In the genomic region with DNA sequence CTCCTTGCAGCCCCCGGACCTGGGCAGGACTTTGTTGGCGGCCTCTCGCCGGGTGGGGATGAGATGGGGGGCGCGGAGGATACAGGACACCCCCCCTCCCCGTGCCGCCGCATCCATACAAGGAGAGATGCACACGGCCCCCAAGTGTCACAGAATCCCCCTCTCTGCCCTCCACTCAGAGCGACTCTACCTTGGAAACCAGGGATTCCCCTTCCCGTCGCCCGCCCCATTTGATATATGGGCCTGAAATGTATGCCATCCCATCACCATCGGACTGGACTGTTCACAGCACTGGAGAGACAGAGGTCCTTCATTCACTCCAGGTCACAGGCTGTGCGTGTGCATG, we compare ENCODE assay signal across 8 cellular contexts. TPM values are rescaled to one million over a fixed set of nuclear protein-coding genes. Genes with fewer than 3 reads are reported as not detected.
DNase-seq lines count a peak whose midpoint lies in the region; ATAC-seq and TF ChIP-seq lines count a peak whose summit lies in the region.

No MANE protein-coding gene starts in this region.

- no peaks in the 10 kb centered on the region for H3K27me3 Mint-ChIP-seq in effector memory CD8-positive, alpha-beta T cell
- no peaks in the 10 kb centered on the region for H3K27me3 Mint-ChIP-seq in nephron (ENCODE audit: low read depth)

- peaks cover 26% of the 10 kb centered on the region in 2 donors for H3K4me1 Mint-ChIP-seq in effector memory CD8-positive, alpha-beta T cell (ENCODE audit: low read depth in 2 of 2)
- H3K4me1 Mint-ChIP-seq in nephron = no peaks in the 10 kb centered on the region

- no peak for TF ChIP-seq CTCF in nephron (IDR thresholded peaks at IDR 0.05; ENCODE audit: unreplicated experiment in 3 of 3)

- H3K9me3 Mint-ChIP-seq in effector memory CD8-positive, alpha-beta T cell = no peaks in the 10 kb centered on the region
- peaks cover 18% of the 10 kb centered on the region for H3K9me3 Mint-ChIP-seq in nephron

- peak overlapping the region; percentile 91 to 93 for H3K4me3 Mint-ChIP-seq in effector memory CD8-positive, alpha-beta T cell
- peak overlapping the region; percentile 93 to 96 (median 95) for H3K4me3 Mint-ChIP-seq in nephron

- H3K27ac Mint-ChIP-seq in effector memory CD8-positive, alpha-beta T cell = peak overlapping the region; percentile 92 to 96
- H3K27ac Mint-ChIP-seq in nephron = peak overlapping the region in 2 of 3 experiments; percentile 37 to 57

- peak; percentile 13 for DNase-seq in NAMALWA (ENCODE audit: low spot score)
- DNase-seq in effector memory CD8-positive, alpha-beta T cell = no peak
- DNase-seq in mucosa of gallbladder (ENCODE audit: low spot score) = no peak
- DNase-seq in DMS153 (lab: John Stamatoyannopoulos, UW) = no peak
- no peak for DNase-seq in NCI-H524 treated with DMSO at 0.1 percent for 48 hours (lab: John Stamatoyannopoulos, UW)
- no peak for DNase-seq in globus pallidus (ENCODE audit: low spot score)

- H3K36me3 Mint-ChIP-seq in effector memory CD8-positive, alpha-beta T cell (ENCODE audit: insufficient read depth) = no peaks in the 10 kb centered on the region
- H3K36me3 Mint-ChIP-seq in nephron (ENCODE audit: low read depth) = no peaks in the 10 kb centered on the region

- peak; percentile 18 for ATAC-seq in GM19463 (IDR thresholded peaks at IDR 0.05; ENCODE audit: unreplicated experiment)
- peak; percentile 47 for ATAC-seq in effector memory CD8-positive, alpha-beta T cell (replicated peaks)

RNA-seq across cellular contexts. Expression of a gene that starts 0.4 kb away (rescaled TPM):
- 11.8 TPM for total RNA-seq in mucosa of gallbladder

RNA-seq across cellular contexts. Expression of a gene that starts 12.4 kb away (rescaled TPM):
- 127 TPM for total RNA-seq in mucosa of gallbladder

RNA-seq across cellular contexts. Expression of a gene that starts 30.3 kb away (rescaled TPM):
- total RNA-seq in mucosa of gallbladder = 17.8 TPM

RNA-seq across cellular contexts. Expression of a gene that starts 33.2 kb away (rescaled TPM):
- total RNA-seq in mucosa of gallbladder = 24.6 TPM

RNA-seq across cellular contexts. Expression of a gene that starts 39.2 kb away (rescaled TPM):
- total RNA-seq in mucosa of gallbladder = 3.8 TPM
